In genomic region chr1:40143891-40144575, GRCh38 we compare ENCODE assay signal across 8 cellular contexts. TPM values are rescaled to one million over a fixed set of nuclear protein-coding genes. Genes with fewer than 3 reads are reported as not detected.
DNase-seq lines count a peak whose midpoint lies in the region; ATAC-seq, FAIRE-seq and TF ChIP-seq lines count a peak whose summit lies in the region.

No MANE protein-coding gene starts in this region.

- intact Hi-C loops in adrenal gland (cut with DNase I): loop anchor here (5.0 to 10.0 kb wide), 3 partner anchors 171 to 261 kb away; partner anchors contain the start of gene COL9A2 (in 1 of the 2)

- H3K9me2 ChIP-seq in hepatocyte (replicated peaks; ENCODE audit: insufficient read depth): no peaks in the 10 kb centered on the region

- H3K36me3 ChIP-seq in adrenal gland (replicated peaks in 1 of 2): no peaks in the 10 kb centered on the region
- H3K36me3 ChIP-seq in hepatocyte (replicated peaks; ENCODE audit: insufficient read depth, low read depth): no peaks in the 10 kb centered on the region
- no peaks in the 10 kb centered on the region for H3K36me3 ChIP-seq in small intestine (ENCODE audit: control insufficient read depth in 2 of 2, insufficient read depth in 2 of 2, low read length in 2 of 2)

- TF ChIP-seq CTCF in GM12865 (IDR thresholded peaks at IDR 0.05; ENCODE audit: insufficient read depth, low read depth, low read length, missing control alignments) (peak; percentile 78), adrenal gland (IDR thresholded peaks at IDR 0.05) (peak; percentile 68 to 83 (median 74)), hepatocyte (IDR thresholded peaks at IDR 0.05; ENCODE audit: poor library complexity) (peak; percentile 84)

- H2AFZ ChIP-seq in hepatocyte: peak overlapping the region; percentile 14

- no peak for ATAC-seq in GM21825 (IDR thresholded peaks at IDR 0.05; ENCODE audit: unreplicated experiment)
- no peak for ATAC-seq in GM19351 (IDR thresholded peaks at IDR 0.05; ENCODE audit: unreplicated experiment)

- no peak for TF ChIP-seq POLR2A in adrenal gland (IDR thresholded peaks at IDR 0.05)

- H4K20me1 ChIP-seq in hepatocyte (ENCODE audit: insufficient read depth, poor library complexity, severe bottlenecking): no peaks in the 10 kb centered on the region

- H3K27me3 ChIP-seq in adrenal gland (peaks cover 4% of the 10 kb centered on the region), hepatocyte (peaks cover 41% of the 10 kb centered on the region), small intestine (ENCODE audit: control insufficient read depth in 2 of 2, insufficient read depth in 2 of 2, low read length in 2 of 2) (no peaks in the 10 kb centered on the region)

- DNase-seq in GM12865 (ENCODE audit: low read depth): peak; percentile 79
- DNase-seq in NCI-H146 (lab: John Stamatoyannopoulos, UW): peak; percentile 53
- DNase-seq in T-helper 1 cell: peak in 4 of 5 donors; percentile 24 to 60 (median 52)
- peak; percentile 50 to 76 (median 66) for DNase-seq in adrenal gland
- DNase-seq in hepatocyte (ENCODE audit: low spot score): peak; percentile 86
- DNase-seq in small intestine: peak; percentile 79

- no peaks in the 10 kb centered on the region for H3K9me3 ChIP-seq in adrenal gland (replicated peaks in 1 of 3)
- H3K9me3 ChIP-seq in hepatocyte (ENCODE audit: low read depth): no peaks in the 10 kb centered on the region
- no peaks in the 10 kb centered on the region for H3K9me3 ChIP-seq in small intestine (ENCODE audit: control insufficient read depth, low read depth)

- no peaks in the 10 kb centered on the region for H3K79me2 ChIP-seq in hepatocyte

- H3K4me1 ChIP-seq in adrenal gland (replicated peaks in 1 of 2): no peaks in the 10 kb centered on the region
- no peaks in the 10 kb centered on the region for H3K4me1 ChIP-seq in hepatocyte (ENCODE audit: insufficient read depth)
- no peaks in the 10 kb centered on the region for H3K4me1 ChIP-seq in small intestine (ENCODE audit: control insufficient read depth in 2 of 2, insufficient read depth in 1 of 2, low read depth in 1 of 2, low read length in 1 of 2)

- no peak for FAIRE-seq in small intestine (lab: Jason Lieb, UNC)

- peak overlapping the region; percentile 34 for H3K4me2 ChIP-seq in hepatocyte

- 13 to 15% (median 13%) methylated on average over 6 to 7 of the region's 7 CpGs for WGBS in adrenal gland, 4 donors
- WGBS in hepatocyte (ENCODE audit: low lambda C conversion rate, missing lambda C conversion rate): 20% methylated on average over 7 of the region's 7 CpGs
- 10 to 15% (median 11%) methylated on average over 7 of the region's 7 CpGs for WGBS in small intestine, 3 donors

- H3K4me3 ChIP-seq in GM12865 (ENCODE audit: low read depth, low read length) (no peak overlapping the region), adrenal gland (no peak overlapping the region), hepatocyte (no peak overlapping the region), small intestine (ENCODE audit: low read depth in 1 of 2, low read length in 2 of 2) (no peak overlapping the region)

- H3K27ac ChIP-seq in adrenal gland: no peak overlapping the region
- H3K27ac ChIP-seq in hepatocyte: no peak overlapping the region
- no peak overlapping the region for H3K27ac ChIP-seq in small intestine (ENCODE audit: low read depth in 1 of 2, low read length in 1 of 2)

RNA-seq across cellular contexts. Expression of gene RLF, which starts 17.2 kb away (rescaled TPM):
- total RNA-seq in adrenal gland (10 to 100 TPM in 6 of 8 donors, 1 to 10 TPM in 2; 5.3 to 18.8 (median 11.7) TPM), hepatocyte (17.4 and 18.8 TPM in 2 replicates)
- polyA plus RNA-seq in adrenal gland (1 to 10 TPM; 3.7 to 9.6 (median 4.3) TPM), hepatocyte (3.9 and 5.6 TPM in 2 replicates), small intestine (1 to 10 TPM; 3.2 to 4.5 (median 3.8) TPM)

RNA-seq across cellular contexts. Expression of gene PPT1, which starts 47.0 kb away (rescaled TPM):
- total RNA-seq in adrenal gland (100 to 1,000 TPM in 2 of 8 donors, 10 to 100 TPM in 6; 72.1 to 112 (median 80.8) TPM), hepatocyte (64.2 and 86.5 TPM in 2 replicates)
- polyA plus RNA-seq in adrenal gland (100 to 1,000 TPM in 1 of 3 donors, 10 to 100 TPM in 2; 55.3 to 136 (median 59.4) TPM), hepatocyte (78.0 and 80.2 TPM in 2 replicates), small intestine (10 to 100 TPM in 1 of 3 donors, 1 to 10 TPM in 2; 5.1 to 37.1 (median 8.9) TPM)
